In the genomic region with DNA sequence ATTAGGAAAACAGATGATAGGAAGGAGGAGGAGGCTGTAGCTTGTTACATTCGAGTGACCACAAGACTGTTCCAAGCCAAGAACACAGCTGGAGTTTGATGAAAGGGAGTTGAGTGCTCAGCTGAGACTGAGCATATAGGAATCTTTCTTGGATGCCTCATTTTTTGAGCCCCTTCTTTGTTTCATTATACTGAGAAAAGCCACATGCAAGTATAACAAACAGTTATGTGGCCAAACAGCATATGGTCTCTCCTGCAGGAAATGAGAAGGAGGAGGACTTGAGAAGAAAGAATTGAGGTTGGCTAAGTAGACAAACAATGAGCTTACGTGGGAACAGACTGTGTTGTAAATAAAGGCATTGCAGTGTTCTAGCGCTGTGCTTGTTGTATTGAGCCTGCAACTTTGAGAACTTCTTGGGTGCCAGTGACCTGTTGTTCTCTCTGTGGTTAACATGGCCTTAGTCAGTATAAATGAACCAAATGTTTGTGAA, we compare ENCODE assay signal across 17 cellular contexts.
DNase-seq lines count a peak whose midpoint lies in the region; ATAC-seq and TF ChIP-seq lines count a peak whose summit lies in the region.
"Had no signal": no experiment of that assay in that cellular context is flagged by ENCODE, and none has a peak within 500 bp of the region (broad histone marks: within the 10 kb centered on the region; RNA-seq: fewer than 3 reads in every experiment).

No MANE protein-coding gene starts in this region.

- H3K27ac ChIP-seq in left ventricle myocardium inferior (replicated peaks), result peak overlapping the region; percentile 60
- H3K27ac ChIP-seq: vagina had no signal

- DNase-seq in stimulated activated naive CD8-positive, alpha-beta T cell treated with anti-CD3 and anti-CD28 coated beads, Interleukin-15, amount 100 ng/mL, for 72 hours, result no peak
- no peak for DNase-seq in stimulated activated naive CD8-positive, alpha-beta T cell treated with anti-CD3 and anti-CD28 coated beads, Interleukin-15, Interleukin-2, amounts not matched to agents 100 U/mL and 50 U/mL, for 24 hours
- DNase-seq in astrocyte of the cerebellum (ENCODE audit: low read depth) (peak; percentile 96), left ventricle myocardium inferior (no peak), NCI-H2227 treated with DMSO at 0.1 percent for 48 hours (lab: John Stamatoyannopoulos, UW) (no peak), SW480 (ENCODE audit: low spot score) (no peak)
- DNase-seq in T-helper 2 cell treated with Interferon-gamma antibody and Interleukin-4, amounts not matched to agents 5 μg/mL and 100 μg/mL, for 36 hours (ENCODE audit: low spot score), result no peak
- DNase-seq: activated CD4-positive, alpha-beta memory T cell treated with anti-CD3 and anti-CD28 coated beads for 36 hours; activated naive CD4-positive, alpha-beta T cell; cortex of kidney; GOT3; NCI-H1048; NCI-H345; occipital lobe; T-helper 9 cell had no signal

- H3K9me3 Mint-ChIP-seq in stimulated activated naive CD8-positive, alpha-beta T cell treated with anti-CD3 and anti-CD28 coated beads, Interleukin-15, amount 100 ng/mL, for 72 hours, result peaks cover 0 to 6% of the 10 kb centered on the region in 2 donors
- H3K9me3 Mint-ChIP-seq in T-helper 2 cell treated with Interferon-gamma antibody and Interleukin-4, amounts not matched to agents 5 μg/mL and 100 μg/mL, for 36 hours, result peaks cover 3% of the 10 kb centered on the region
- H3K9me3 Mint-ChIP-seq: activated CD4-positive, alpha-beta memory T cell treated with anti-CD3 and anti-CD28 coated beads for 36 hours had no signal

- TF ChIP-seq CTCF in astrocyte of the cerebellum (IDR thresholded peaks at IDR 0.05; ENCODE audit: low read depth, low read length, missing control alignments) (no peak), left ventricle myocardium inferior (IDR thresholded peaks at IDR 0.05; ENCODE audit: borderline replicate concordance) (no peak)

- H3K4me1 Mint-ChIP-seq in stimulated activated naive CD8-positive, alpha-beta T cell treated with anti-CD3 and anti-CD28 coated beads, Interleukin-15, amount 100 ng/mL, for 72 hours, result peaks cover 32% of the 10 kb centered on the region
- H3K4me1 Mint-ChIP-seq in T-helper 2 cell treated with Interferon-gamma antibody and Interleukin-4, amounts not matched to agents 5 μg/mL and 100 μg/mL, for 36 hours (ENCODE audit: low read depth), result peaks cover 12% of the 10 kb centered on the region

- peaks cover 7% of the 10 kb centered on the region for H3K36me3 Mint-ChIP-seq in T-helper 2 cell treated with Interferon-gamma antibody and Interleukin-4, amounts not matched to agents 5 μg/mL and 100 μg/mL, for 36 hours (ENCODE audit: low read depth)

- in situ Hi-C loops in astrocyte of the cerebellum (cut with HindIII; ENCODE audit: low sequenced_read_pairs), result no loop called here

- H3K4me3 ChIP-seq in astrocyte of the cerebellum (ENCODE audit: low read depth, low read length) (no peak overlapping the region), left ventricle myocardium inferior (no peak overlapping the region)
- H3K4me3 ChIP-seq: vagina had no signal

- H3K36me3 ChIP-seq in left ventricle myocardium inferior, result no peaks in the 10 kb centered on the region
- H3K36me3 ChIP-seq: vagina had no signal

- H3K27me3 ChIP-seq in left ventricle myocardium inferior (ENCODE audit: low read depth), result no peaks in the 10 kb centered on the region
- H3K27me3 ChIP-seq: vagina had no signal

- H3K27me3 Mint-ChIP-seq in stimulated activated naive CD8-positive, alpha-beta T cell treated with anti-CD3 and anti-CD28 coated beads, Interleukin-15, amount 100 ng/mL, for 72 hours, result no peaks in the 10 kb centered on the region
- no peaks in the 10 kb centered on the region for H3K27me3 Mint-ChIP-seq in T-helper 2 cell treated with Interferon-gamma antibody and Interleukin-4, amounts not matched to agents 5 μg/mL and 100 μg/mL, for 36 hours (ENCODE audit: low read depth)
- H3K27me3 Mint-ChIP-seq: activated CD4-positive, alpha-beta memory T cell treated with anti-CD3 and anti-CD28 coated beads for 36 hours had no signal

- H3K4me3 Mint-ChIP-seq in stimulated activated naive CD8-positive, alpha-beta T cell treated with anti-CD3 and anti-CD28 coated beads, Interleukin-15, amount 100 ng/mL, for 72 hours, result peak overlapping the region in 1 of 2 donors; percentile 35
- H3K4me3 Mint-ChIP-seq in T-helper 2 cell treated with Interferon-gamma antibody and Interleukin-4, amounts not matched to agents 5 μg/mL and 100 μg/mL, for 36 hours, result no peak overlapping the region
- H3K4me3 Mint-ChIP-seq: activated CD4-positive, alpha-beta memory T cell treated with anti-CD3 and anti-CD28 coated beads for 36 hours had no signal

- peaks cover 49% of the 10 kb centered on the region for H3K4me1 ChIP-seq in left ventricle myocardium inferior
- H3K4me1 ChIP-seq: vagina had no signal

- no peaks in the 10 kb centered on the region for H3K9me3 ChIP-seq in left ventricle myocardium inferior (replicated peaks)
- H3K9me3 ChIP-seq: vagina had no signal

- intact Hi-C loops in left ventricle myocardium inferior (cut with micrococcal nuclease), result no loop called here

- peak; percentile 42 for ATAC-seq in stimulated activated naive CD8-positive, alpha-beta T cell treated with anti-CD3 and anti-CD28 coated beads, Interleukin-15, amount 100 ng/mL, for 72 hours
- no peak for ATAC-seq in stimulated activated naive CD8-positive, alpha-beta T cell treated with anti-CD3 and anti-CD28 coated beads, Interleukin-15, Interleukin-2, amounts not matched to agents 100 U/mL and 50 U/mL, for 24 hours
- ATAC-seq in HG03095 (IDR thresholded peaks at IDR 0.05; ENCODE audit: unreplicated experiment), result no peak

- H3K27ac Mint-ChIP-seq in stimulated activated naive CD8-positive, alpha-beta T cell treated with anti-CD3 and anti-CD28 coated beads, Interleukin-15, amount 100 ng/mL, for 72 hours, result peak overlapping the region in 1 of 2 donors; percentile 88
- H3K27ac Mint-ChIP-seq in T-helper 2 cell treated with Interferon-gamma antibody and Interleukin-4, amounts not matched to agents 5 μg/mL and 100 μg/mL, for 36 hours, result no peak overlapping the region
- H3K27ac Mint-ChIP-seq: activated CD4-positive, alpha-beta memory T cell treated with anti-CD3 and anti-CD28 coated beads for 36 hours had no signal
